ENCODE assay signal across 23 cellular contexts in genomic region chr1:111848852-111849545, GRCh38.
A peak's percentile ranks its signal among the peaks of the same experiment; 100 is the strongest.
DNase-seq lines count a peak whose midpoint lies in the region; ATAC-seq, FAIRE-seq and TF ChIP-seq lines count a peak whose summit lies in the region.
"Had no signal": no experiment of that assay in that cellular context is flagged by ENCODE, and none has a peak within 500 bp of the region (broad histone marks: within the 10 kb centered on the region; RNA-seq: fewer than 3 reads in every experiment).

No MANE protein-coding gene starts in this region.

- intact Hi-C loops in sciatic nerve (cut with DNase I) = no loop called here

- H3K4ac ChIP-seq in H1 (replicated peaks; ENCODE audit: insufficient read length, low read depth, low read length) = no peak overlapping the region

- no peak overlapping the region for H2AK5ac ChIP-seq in H1 (ENCODE audit: low read depth, low read length)

- no peak overlapping the region for H3K9ac ChIP-seq in H1 (replicated peaks in 1 of 4; ENCODE audit: extremely low read depth in 1 of 4, low read depth in 3 of 4, low read length in 3 of 4)
- H3K9ac ChIP-seq: GM23248 had no signal

- H3K27ac ChIP-seq in H1 (ENCODE audit: low read depth, low read length) = no peak overlapping the region
- H3K27ac ChIP-seq: GM23248 had no signal

- H3K18ac ChIP-seq in H1 (ENCODE audit: extremely low read depth, low read length) = no peak overlapping the region

- 86% methylated on average over 7 of the region's 7 CpGs; no CpG with 5 or more reads in 1 of the 2 experiments for WGBS in H1 (ENCODE audit: extremely low coverage in 1 of 2, insufficient coverage in 1 of 2, insufficient read length in 1 of 2, insufficient replicate concordance in 2 of 2, low coverage in 1 of 2, low lambda C conversion rate in 2 of 2, missing lambda C conversion rate in 1 of 2), 2 experiments

- H3K4me2 ChIP-seq in H1 (ENCODE audit: insufficient read depth in 1 of 2, low read depth in 2 of 2, low read length in 2 of 2) = no peak overlapping the region

- no peak overlapping the region for H2BK20ac ChIP-seq in H1 (ENCODE audit: low read length)

- H3K14ac ChIP-seq in H1 (ENCODE audit: insufficient read length) = no peak overlapping the region

- no peaks in the 10 kb centered on the region for H3K23me2 ChIP-seq in H1 (ENCODE audit: low read depth, low read length)

- H3K27me3 ChIP-seq in H1 (replicated peaks in 1 of 4; ENCODE audit: control insufficient read depth in 3 of 4, extremely low read depth in 1 of 4, insufficient read depth in 3 of 4, low read length in 3 of 4) = no peaks in the 10 kb centered on the region
- H3K27me3 ChIP-seq: MG63 had no signal

- no peaks in the 10 kb centered on the region; the same call in 1 of the 2 replicates for H3K79me1 ChIP-seq in H1 (ENCODE audit: low read depth, low read length)

- ATAC-seq in GM19463 (IDR thresholded peaks at IDR 0.05; ENCODE audit: unreplicated experiment) (no peak), sciatic nerve (no peak)
- ATAC-seq: HCT116 had no signal

- DNase-seq in NCI-H1417 (lab: John Stamatoyannopoulos, UW) (peak; percentile 18 to 50 (median 45)), NCI-H1417 treated with DMSO at 0.1 percent for 48 hours (lab: John Stamatoyannopoulos, UW) (no peak), NCI-H146 (lab: John Stamatoyannopoulos, UW) (peak; percentile 63), H1 (ENCODE audit: low read depth in 1 of 2, low spot score in 2 of 2) (no peak), occipital lobe (lab: John Stamatoyannopoulos, UW) (peak; percentile 65), NCI-H187 treated with DMSO at 0.1 percent for 48 hours (lab: John Stamatoyannopoulos, UW) (no peak), sciatic nerve (ENCODE audit: low spot score) (no peak)
- DNase-seq: 8988T; CD4-positive, alpha-beta memory T cell; DND-41; GM23248; IMR-90; Karpas-422; MG63; NCI-H1105; NCI-H2029 treated with DMSO at 0.1 percent for 48 hours; NCI-H2227 treated with DMSO at 0.1 percent for 48 hours; NCI-H526; RPMI8226; SIG-M5 had no signal

- H3K4me3 ChIP-seq in H1 (ENCODE audit: extremely low read depth in 1 of 4, insufficient read depth in 2 of 4, low read depth in 3 of 4, low read length in 4 of 4) = no peak overlapping the region
- H3K4me3 ChIP-seq: GM23248, MG63 had no signal

- no peaks in the 10 kb centered on the region for H3K9me3 ChIP-seq in H1 (ENCODE audit: insufficient read depth in 2 of 2, low read depth in 1 of 2, low read length in 1 of 2)
- H3K9me3 ChIP-seq: MG63 had no signal

- FAIRE-seq in H1 (lab: Jason Lieb, UNC) = no peak
- FAIRE-seq: G401.6 had no signal

- no peak for TF ChIP-seq RAD21 in H1 (IDR thresholded peaks at IDR 0.05 in 1 of 2, conservative IDR thresholded peaks at IDR 0.05 in 1 of 2; ENCODE audit: low read depth in 2 of 2, low read length in 2 of 2)

- POLR2A ChIA-PET in H1 (lab: Charles Lee; ENCODE audit: partially characterized antibody) = interaction anchor here (0.6 kb wide), 1 partner anchor 193 kb away, joined by 3 read pairs; no protein-coding TSS in a partner anchor

- H3K56ac ChIP-seq in H1 (replicated peaks; ENCODE audit: insufficient read length, low read depth, low read length) = no peak overlapping the region

- no peaks in the 10 kb centered on the region for H4K20me1 ChIP-seq in H1 (replicated peaks in 1 of 2; ENCODE audit: control insufficient read depth in 1 of 2, insufficient read depth in 2 of 2, low read length in 2 of 2)

- H2BK120ac ChIP-seq in H1 (replicated peaks; ENCODE audit: low read depth, low read length) = no peak overlapping the region

- H3K79me2 ChIP-seq in H1 (ENCODE audit: control insufficient read depth in 1 of 2, insufficient read depth in 2 of 2, low read length in 2 of 2) = no peaks in the 10 kb centered on the region

- TF ChIP-seq POLR2A in H1 (IDR thresholded peaks at IDR 0.05; ENCODE audit: control extremely low read depth in 1 of 2, low read depth in 2 of 2, low read length in 2 of 2) = no peak

- H2AFZ ChIP-seq in H1 (ENCODE audit: low read length) = no peak overlapping the region
- H2AFZ ChIP-seq: GM23248 had no signal

- H3K23ac ChIP-seq in H1 (ENCODE audit: insufficient read length) = no peak overlapping the region

- no peak for TF ChIP-seq EP300 in H1 (IDR thresholded peaks at IDR 0.05; ENCODE audit: borderline replicate concordance in 1 of 2, low read depth in 2 of 2, low read length in 2 of 2)

- no peak overlapping the region for H4K91ac ChIP-seq in H1 (replicated peaks; ENCODE audit: insufficient read length, low read length)

- H2BK12ac ChIP-seq in H1 (ENCODE audit: low read depth, low read length) = 0 out of 2 replicates have a peak overlapping the region, but pooled peaks have one; percentile 5

- H2BK15ac ChIP-seq in H1 (ENCODE audit: low read length) = no peak overlapping the region

- no peak overlapping the region for H2BK5ac ChIP-seq in H1 (ENCODE audit: low read depth, low read length)

- peaks cover 0 to 14% (median 2%) of the 10 kb centered on the region in 4 experiments; a peak in 2 of 7 replicates for H3K4me1 ChIP-seq in H1 (replicated peaks in 1 of 4; ENCODE audit: control insufficient read depth in 3 of 4, insufficient read depth in 4 of 4, low read length in 3 of 4)

- CTCF ChIA-PET in H1 (lab: Charles Lee; ENCODE audit: partially characterized antibody) = interaction anchor here (0.6 to 2.1 kb wide), 4 partner anchors 11 to 60 kb away, joined by 3 to 6 read pairs (median 4); no protein-coding TSS in a partner anchor

- TF ChIP-seq CTCF in H1 (IDR thresholded peaks at IDR 0.05; ENCODE audit: control extremely low read depth in 1 of 3, insufficient read depth in 1 of 3, low read depth in 1 of 3, low read length in 3 of 3) = no peak

- H4K8ac ChIP-seq in H1 (ENCODE audit: extremely low read depth, insufficient read depth, low read length) = peak overlapping the region; percentile 41; the same call in 1 of the 2 replicates

- no peak overlapping the region for H4K5ac ChIP-seq in H1 (ENCODE audit: insufficient read length, low read depth, low read length)

- H3K36me3 ChIP-seq in H1 (ENCODE audit: control insufficient read depth in 2 of 4, insufficient read depth in 4 of 4, low read length in 3 of 4) = no peaks in the 10 kb centered on the region
- H3K36me3 ChIP-seq: MG63 had no signal

TF ChIP-seq in H1, 55 proteins besides CTCF, POLR2A, EP300 and RAD21:
- TF ChIP-seq SIN3A (conservative IDR thresholded peaks at IDR 0.05 in 1 of 2, IDR thresholded peaks at IDR 0.05 in 1 of 2; ENCODE audit: low read depth in 1 of 2, low read length in 2 of 2) (no peak), CHD1 (IDR thresholded peaks at IDR 0.05; ENCODE audit: low read depth, low read length) (no peak), KDM5A (IDR thresholded peaks at IDR 0.05; ENCODE audit: low read length) (no peak), TCF12 (IDR thresholded peaks at IDR 0.05; ENCODE audit: low read depth, low read length) (no peak)
- TF ChIP-seq, protein P1, sequence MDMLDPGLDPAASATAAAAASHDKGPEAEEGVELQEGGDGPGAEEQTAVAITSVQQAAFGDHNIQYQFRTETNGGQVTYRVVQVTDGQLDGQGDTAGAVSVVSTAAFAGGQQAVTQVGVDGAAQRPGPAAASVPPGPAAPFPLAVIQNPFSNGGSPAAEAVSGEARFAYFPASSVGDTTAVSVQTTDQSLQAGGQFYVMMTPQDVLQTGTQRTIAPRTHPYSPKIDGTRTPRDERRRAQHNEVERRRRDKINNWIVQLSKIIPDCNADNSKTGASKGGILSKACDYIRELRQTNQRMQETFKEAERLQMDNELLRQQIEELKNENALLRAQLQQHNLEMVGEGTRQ (IDR thresholded peaks at IDR 0.05; ENCODE audit: low read length) = no peak

Comparison
In these comparisons a context has a peak if more than half of its experiments do, and no peak if none do; other contexts are left out.
1. DNase-seq: peak in NCI-H1417 (3 of 3), NCI-H146 (single experiment) and occipital lobe (single experiment); none in NCI-H1417 treated with DMSO at 0.1 percent for 48 hours (single experiment), H1 (0 of 2), NCI-H187 treated with DMSO at 0.1 percent for 48 hours (single experiment) and sciatic nerve (single experiment).